Comparison of ENCODE assay signal across 8 cellular contexts in the genomic region with DNA sequence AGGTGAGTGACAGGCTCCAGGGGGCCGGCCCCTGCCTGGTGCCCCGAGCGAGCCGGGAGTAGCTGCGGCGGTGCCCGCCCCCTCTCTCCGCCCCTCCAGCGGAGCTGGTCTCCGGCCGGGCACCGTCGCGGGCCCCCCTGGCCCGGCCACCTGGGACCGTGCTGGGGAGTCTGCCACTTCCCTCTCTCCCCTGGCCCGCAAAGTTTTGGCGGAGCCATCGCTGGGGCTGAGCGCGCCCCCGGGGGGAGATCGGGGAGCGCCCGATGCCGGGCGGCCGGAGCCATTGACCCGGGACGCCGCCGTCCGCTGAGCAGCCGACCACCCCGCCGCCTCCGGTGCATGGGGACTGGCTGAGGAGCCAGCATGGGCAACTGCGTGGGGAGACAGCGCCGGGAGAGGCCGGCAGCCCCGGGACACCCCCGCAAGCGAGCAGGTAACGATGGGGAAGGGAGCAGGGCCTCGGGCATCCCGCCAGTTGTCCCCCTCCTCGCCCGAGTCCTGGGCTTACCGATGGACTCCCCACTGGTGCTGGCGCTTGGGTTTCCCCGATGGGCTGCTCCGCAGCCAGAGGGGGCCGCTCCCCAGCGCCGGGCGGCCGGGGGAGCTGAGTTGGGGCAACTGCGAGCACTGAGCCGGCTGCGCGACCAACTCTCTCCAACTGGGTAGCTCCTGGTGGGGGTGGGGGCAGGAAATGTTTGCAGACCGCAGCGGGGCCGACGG. TPM values are rescaled to one million over a fixed set of nuclear protein-coding genes. Genes with fewer than 3 reads are reported as not detected.
DNase-seq lines count a peak whose midpoint lies in the region; ATAC-seq, FAIRE-seq and TF ChIP-seq lines count a peak whose summit lies in the region.

A gene with protein sequence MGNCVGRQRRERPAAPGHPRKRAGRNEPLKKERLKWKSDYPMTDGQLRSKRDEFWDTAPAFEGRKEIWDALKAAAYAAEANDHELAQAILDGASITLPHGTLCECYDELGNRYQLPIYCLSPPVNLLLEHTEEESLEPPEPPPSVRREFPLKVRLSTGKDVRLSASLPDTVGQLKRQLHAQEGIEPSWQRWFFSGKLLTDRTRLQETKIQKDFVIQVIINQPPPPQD (plus strand): TSS at position 84 of the 720 bp plus-strand sequence. CDS start 280 bp downstream, at position 364.

- H3K4me2 ChIP-seq in OCI-LY1 (ENCODE audit: low read length) (peak within 1 kb of the TSS; percentile 70), neuronal stem cell (ENCODE audit: insufficient read depth, low read length, poor library complexity, severe bottlenecking) (peak within 1 kb of the TSS; percentile 95)

- peaks cover 37% of the 10 kb centered on the region for H3K4me1 ChIP-seq in OCI-LY1 (ENCODE audit: insufficient read depth, low read length, severe bottlenecking)
- H3K4me1 ChIP-seq in gastroesophageal sphincter = peaks cover 0 to 59% (median 15%) of the 10 kb centered on the region in 3 donors
- peaks cover 9 to 15% of the 10 kb centered on the region in 2 donors for H3K4me1 ChIP-seq in neuronal stem cell (ENCODE audit: control insufficient read depth in 2 of 2, insufficient read depth in 1 of 2, low read depth in 1 of 2, low read length in 2 of 2)
- peaks cover 47% of the 10 kb centered on the region for H3K4me1 ChIP-seq in upper lobe of right lung

- TF ChIP-seq POLR2A in H54 (IDR thresholded peaks at IDR 0.05; ENCODE audit: low read depth, low read length) = peak; percentile 64
- peak; percentile 42 to 47 for TF ChIP-seq POLR2A in gastroesophageal sphincter (IDR thresholded peaks at IDR 0.05)
- TF ChIP-seq POLR2A in GM12892 (IDR thresholded peaks at IDR 0.05; ENCODE audit: low read depth, low read length) = no peak

- H3K36me3 ChIP-seq in OCI-LY1 (ENCODE audit: insufficient read depth, low read length) (no peaks in the 10 kb centered on the region), gastroesophageal sphincter (no peaks in the 10 kb centered on the region), neuronal stem cell (replicated peaks in 1 of 2; ENCODE audit: control insufficient read depth in 2 of 2, insufficient read depth in 2 of 2, low read length in 2 of 2) (peaks cover 1 to 10% of the 10 kb centered on the region in 2 donors), upper lobe of right lung (peaks cover 7% of the 10 kb centered on the region)

- no peaks in the 10 kb centered on the region for H4K20me1 ChIP-seq in OCI-LY1 (ENCODE audit: insufficient read depth, low read length)

- no peak for TF ChIP-seq CTCF in C4-2B (conservative IDR thresholded peaks at IDR 0.05)
- TF ChIP-seq CTCF in OCI-LY1 (IDR thresholded peaks at IDR 0.05; ENCODE audit: low read length) = no peak
- TF ChIP-seq CTCF in gastroesophageal sphincter (IDR thresholded peaks at IDR 0.05) = peak in 1 of 4 experiments; percentile 35
- TF ChIP-seq CTCF in upper lobe of right lung (IDR thresholded peaks at IDR 0.05) = no peak

- H3K4me3 ChIP-seq in OCI-LY1 (ENCODE audit: low read depth, low read length, poor library complexity, severe bottlenecking) = peak within 1 kb of the TSS; percentile 77
- H3K4me3 ChIP-seq in gastroesophageal sphincter = peak within 1 kb of the TSS; percentile 94 to 96
- peak within 1 kb of the TSS; percentile 71 to 95 for H3K4me3 ChIP-seq in neuronal stem cell (ENCODE audit: low read length in 2 of 2)
- peak within 1 kb of the TSS; percentile 100 for H3K4me3 ChIP-seq in upper lobe of right lung

- no peaks in the 10 kb centered on the region for H3K9me3 ChIP-seq in OCI-LY1 (ENCODE audit: low read length)
- no peaks in the 10 kb centered on the region for H3K9me3 ChIP-seq in gastroesophageal sphincter
- H3K9me3 ChIP-seq in neuronal stem cell (replicated peaks in 1 of 2; ENCODE audit: control insufficient read depth in 2 of 2, insufficient read depth in 1 of 2, low read depth in 1 of 2, low read length in 2 of 2) = no peaks in the 10 kb centered on the region
- no peaks in the 10 kb centered on the region for H3K9me3 ChIP-seq in upper lobe of right lung

- H2BK5ac ChIP-seq in neuronal stem cell (ENCODE audit: low read length) = peak within 1 kb of the TSS; percentile 46

- peak within 1 kb of the TSS; percentile 54 for H3K4ac ChIP-seq in neuronal stem cell (ENCODE audit: low read length)

- FAIRE-seq in H54 (lab: Jason Lieb, UNC) (no peak), GM12892 (lab: Jason Lieb, UNC) (no peak)

- no peak within 1 kb of the TSS for H4K91ac ChIP-seq in neuronal stem cell (ENCODE audit: low read depth, low read length, poor library complexity)

- peak; percentile 97 for DNase-seq in H54 (ENCODE audit: insufficient read length, low spot score)
- peak; percentile 18 for DNase-seq in activated gamma-delta T cell treated with Interleukin-2 at 50 U/mL for 16 hours
- peak; percentile 49 for DNase-seq in neuronal stem cell (ENCODE audit: low spot score)
- peak; percentile 84 for DNase-seq in upper lobe of right lung
- DNase-seq in GM12892 (ENCODE audit: insufficient read length) = no peak

- peak within 1 kb of the TSS; percentile 94 for H3K23ac ChIP-seq in neuronal stem cell (ENCODE audit: low read depth, low read length, poor library complexity)

- no peaks in the 10 kb centered on the region for H3K9me2 ChIP-seq in OCI-LY1 (ENCODE audit: low read depth, low read length)

- no peaks in the 10 kb centered on the region for H3K27me3 ChIP-seq in OCI-LY1 (ENCODE audit: insufficient read depth, low read length)
- H3K27me3 ChIP-seq in gastroesophageal sphincter = no peaks in the 10 kb centered on the region
- peaks cover 3 to 18% (median 12%) of the 10 kb centered on the region in 3 experiments for H3K27me3 ChIP-seq in neuronal stem cell (ENCODE audit: control insufficient read depth in 3 of 3, insufficient read depth in 3 of 3, low read depth in 1 of 3, low read length in 3 of 3)
- H3K27me3 ChIP-seq in upper lobe of right lung = no peaks in the 10 kb centered on the region

- H3K79me2 ChIP-seq in OCI-LY1 (ENCODE audit: insufficient read depth, low read length) = peaks cover 33% of the 10 kb centered on the region

- peak within 1 kb of the TSS; percentile 92 for H3K14ac ChIP-seq in neuronal stem cell (ENCODE audit: low read length)

- no peak within 1 kb of the TSS for H2BK12ac ChIP-seq in neuronal stem cell (ENCODE audit: low read length)

- H3K9ac ChIP-seq in OCI-LY1 (ENCODE audit: low read length) (peak within 1 kb of the TSS; percentile 77), neuronal stem cell (ENCODE audit: low read depth, low read length, poor library complexity) (peak within 1 kb of the TSS; percentile 96)

- H3K18ac ChIP-seq in neuronal stem cell (ENCODE audit: low read length) = peak within 1 kb of the TSS; percentile 99

- intact Hi-C loops in upper lobe of right lung (cut with DNase I) = no loop called here

- H3K79me1 ChIP-seq in neuronal stem cell (ENCODE audit: low read depth, low read length) = peaks cover 8% of the 10 kb centered on the region

- WGBS in gastroesophageal sphincter (ENCODE audit: low coverage in 1 of 2), 2 donors = no CpG with 5 or more reads among the region's 66 CpGs
- WGBS in neuronal stem cell (ENCODE audit: extremely low coverage in 2 of 2, insufficient read length in 2 of 2, insufficient replicate concordance in 1 of 2), 2 donors = no CpG with 5 or more reads among the region's 66 CpGs

- H4K8ac ChIP-seq in neuronal stem cell (ENCODE audit: low read depth, low read length) = no peak within 1 kb of the TSS

- H2BK15ac ChIP-seq in neuronal stem cell (ENCODE audit: low read length) = peak within 1 kb of the TSS; percentile 70

- H3K27ac ChIP-seq in C4-2B = peak within 1 kb of the TSS; percentile 92
- H3K27ac ChIP-seq in OCI-LY1 (ENCODE audit: low read depth, low read length, poor library complexity, severe bottlenecking) = peak within 1 kb of the TSS; percentile 68
- H3K27ac ChIP-seq in gastroesophageal sphincter = peak within 1 kb of the TSS; percentile 89 to 97 (median 96)
- H3K27ac ChIP-seq in neuronal stem cell (replicated peaks; ENCODE audit: low read length) = peak within 1 kb of the TSS; percentile 95
- peak within 1 kb of the TSS; percentile 95 for H3K27ac ChIP-seq in upper lobe of right lung

- no peak within 1 kb of the TSS for H2AK5ac ChIP-seq in neuronal stem cell (ENCODE audit: low read depth, low read length)

- H2AFZ ChIP-seq in OCI-LY1 (ENCODE audit: low read length) = no peak within 1 kb of the TSS
- H2AFZ ChIP-seq in neuronal stem cell (ENCODE audit: low read length) = peak within 1 kb of the TSS; percentile 81

- no peak within 1 kb of the TSS for H2BK120ac ChIP-seq in neuronal stem cell (ENCODE audit: low read depth, low read length)

- ATAC-seq in gastroesophageal sphincter = no peak
- peak; percentile 1 for ATAC-seq in upper lobe of right lung

- no peaks in the 10 kb centered on the region for H3F3A ChIP-seq in OCI-LY1 (ENCODE audit: insufficient read depth, low read length)

- no peak for TF ChIP-seq EP300 in gastroesophageal sphincter (IDR thresholded peaks at IDR 0.05)

RNA-seq across cellular contexts. Expression of the gene that starts here (rescaled TPM):
- total RNA-seq in gastroesophageal sphincter = 10 to 100 TPM in 1 of 4 donors, 1 to 10 TPM in 3; 2.9 to 16.2 (median 8.9) TPM
- polyA plus RNA-seq in neuronal stem cell (2013, experiment 1 of 2) = 14.8 TPM
- polyA plus RNA-seq in neuronal stem cell (2013, experiment 2 of 2) = 13.8 TPM
- 37.5 TPM for total RNA-seq in upper lobe of right lung
- polyA plus RNA-seq in GM12892 (2012; ENCODE audit: missing spikeins) = 0.55 TPM
